Comparison of ENCODE assay signal across 1 cellular context in the genomic region with DNA sequence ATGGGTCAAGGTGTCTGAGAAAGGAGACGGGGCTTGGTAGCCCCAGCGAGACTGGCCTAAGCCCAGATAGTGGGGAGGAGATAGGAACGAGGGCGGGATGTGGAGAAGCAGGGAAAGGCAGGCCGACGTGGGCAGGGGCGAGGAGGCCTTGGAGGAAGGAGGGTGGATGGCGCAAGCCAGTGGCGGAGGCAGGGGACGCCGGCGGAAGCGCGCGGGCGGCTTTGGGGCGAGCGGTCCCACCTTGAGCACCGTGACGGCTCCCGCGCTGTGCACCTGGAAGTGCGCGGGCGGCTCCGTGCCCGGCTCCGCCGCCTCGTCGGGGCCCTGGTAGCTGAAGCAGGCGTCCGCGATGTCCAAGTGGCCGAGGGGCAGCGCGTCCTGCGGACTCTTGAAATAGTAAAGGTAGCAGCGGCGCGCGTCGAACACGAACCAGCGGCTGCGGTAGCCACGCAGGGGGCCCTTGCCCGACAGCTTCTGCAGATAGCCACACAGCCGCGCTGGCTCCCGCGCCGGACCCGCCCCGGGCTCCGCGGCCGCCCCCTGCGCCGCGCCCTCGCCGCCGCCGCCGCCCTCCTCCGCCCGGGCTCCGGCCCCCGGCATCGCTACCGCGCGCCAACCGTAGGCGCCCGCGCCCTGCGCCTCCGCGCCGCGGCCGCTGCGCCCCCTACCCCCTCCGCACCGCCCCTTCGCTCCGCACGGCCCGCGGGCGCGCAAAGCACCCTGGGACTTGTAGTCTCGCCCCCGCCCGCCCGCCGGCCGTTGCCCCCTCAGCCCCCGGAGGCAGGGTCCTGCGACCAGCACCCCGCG.
TF ChIP-seq lines count a peak whose summit lies in the region.

A gene (minus strand): TSS at position 659 of the 807 bp plus-strand sequence. CDS start 59 bp downstream, at position 600.

TF ChIP-seq in K562, 482 proteins besides CTCF, POLR2A, EP300 and RAD21 (continued from another document and continues in another):
- TF ChIP-seq, protein P1, sequence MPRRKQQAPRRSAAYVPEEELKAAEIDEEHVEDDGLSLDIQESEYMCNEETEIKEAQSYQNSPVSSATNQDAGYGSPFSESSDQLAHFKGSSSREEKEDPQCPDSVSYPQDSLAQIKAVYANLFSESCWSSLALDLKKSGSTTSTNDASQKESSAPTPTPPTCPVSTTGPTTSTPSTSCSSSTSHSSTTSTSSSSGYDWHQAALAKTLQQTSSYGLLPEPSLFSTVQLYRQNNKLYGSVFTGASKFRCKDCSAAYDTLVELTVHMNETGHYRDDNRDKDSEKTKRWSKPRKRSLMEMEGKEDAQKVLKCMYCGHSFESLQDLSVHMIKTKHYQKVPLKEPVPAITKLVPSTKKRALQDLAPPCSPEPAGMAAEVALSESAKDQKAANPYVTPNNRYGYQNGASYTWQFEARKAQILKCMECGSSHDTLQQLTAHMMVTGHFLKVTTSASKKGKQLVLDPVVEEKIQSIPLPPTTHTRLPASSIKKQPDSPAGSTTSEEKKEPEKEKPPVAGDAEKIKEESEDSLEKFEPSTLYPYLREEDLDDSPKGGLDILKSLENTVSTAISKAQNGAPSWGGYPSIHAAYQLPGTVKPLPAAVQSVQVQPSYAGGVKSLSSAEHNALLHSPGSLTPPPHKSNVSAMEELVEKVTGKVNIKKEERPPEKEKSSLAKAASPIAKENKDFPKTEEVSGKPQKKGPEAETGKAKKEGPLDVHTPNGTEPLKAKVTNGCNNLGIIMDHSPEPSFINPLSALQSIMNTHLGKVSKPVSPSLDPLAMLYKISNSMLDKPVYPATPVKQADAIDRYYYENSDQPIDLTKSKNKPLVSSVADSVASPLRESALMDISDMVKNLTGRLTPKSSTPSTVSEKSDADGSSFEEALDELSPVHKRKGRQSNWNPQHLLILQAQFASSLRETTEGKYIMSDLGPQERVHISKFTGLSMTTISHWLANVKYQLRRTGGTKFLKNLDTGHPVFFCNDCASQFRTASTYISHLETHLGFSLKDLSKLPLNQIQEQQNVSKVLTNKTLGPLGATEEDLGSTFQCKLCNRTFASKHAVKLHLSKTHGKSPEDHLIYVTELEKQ (CRISPR knock-in tag; IDR thresholded peaks at IDR 0.05): no peak
- TF ChIP-seq MTA1 (IDR thresholded peaks at IDR 0.05; ENCODE audit: borderline replicate concordance) (0 out of 2 replicates have a peak, but pooled peaks have one; percentile 20), FOXJ2 (tag; IDR thresholded peaks at IDR 0.05) (no peak), SIX5 (IDR thresholded peaks at IDR 0.05; ENCODE audit: borderline replicate concordance in 1 of 2, insufficient read depth in 1 of 2, low read depth in 1 of 2, low read length in 2 of 2) (peak in 1 of 2 experiments; percentile 48; a peak in 1 of 4 replicates), CHCHD3 (CRISPR knock-in tag; IDR thresholded peaks at IDR 0.05) (no peak), PHF21A (IDR thresholded peaks at IDR 0.05; ENCODE audit: borderline replicate concordance, low read depth) (no peak), DNMT1 (IDR thresholded peaks at IDR 0.05) (no peak), NFYB (IDR thresholded peaks at IDR 0.05; ENCODE audit: extremely low read depth, insufficient read length) (no peak), MED1 (CRISPR knock-in tag; IDR thresholded peaks at IDR 0.05; ENCODE audit: borderline replicate concordance) (no peak), NR1H2 (CRISPR knock-in tag; IDR thresholded peaks at IDR 0.05) (no peak), FOXP1 (CRISPR knock-in tag; IDR thresholded peaks at IDR 0.05) (no peak), TEAD1 (CRISPR knock-in tag; IDR thresholded peaks at IDR 0.05) (peak in 1 of 2 experiments; percentile 55; a peak in 1 of 4 replicates), CHD1 (IDR thresholded peaks at IDR 0.05; ENCODE audit: low read length) (no peak), HDAC1 (IDR thresholded peaks at IDR 0.05) (peak in 1 of 2 experiments; percentile 51; a peak in 1 of 4 replicates), CBX2 (IDR thresholded peaks at IDR 0.05; ENCODE audit: insufficient read depth, low read length, poor library complexity, severe bottlenecking) (no peak)
- TF ChIP-seq, protein P2, sequence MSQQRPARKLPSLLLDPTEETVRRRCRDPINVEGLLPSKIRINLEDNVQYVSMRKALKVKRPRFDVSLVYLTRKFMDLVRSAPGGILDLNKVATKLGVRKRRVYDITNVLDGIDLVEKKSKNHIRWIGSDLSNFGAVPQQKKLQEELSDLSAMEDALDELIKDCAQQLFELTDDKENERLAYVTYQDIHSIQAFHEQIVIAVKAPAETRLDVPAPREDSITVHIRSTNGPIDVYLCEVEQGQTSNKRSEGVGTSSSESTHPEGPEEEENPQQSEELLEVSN (IDR thresholded peaks at IDR 0.05; ENCODE audit: borderline replicate concordance in 1 of 2, extremely low read depth in 1 of 2, insufficient read depth in 1 of 2, insufficient read length in 1 of 2, low read depth in 1 of 2, low read length in 1 of 2, poor library complexity in 1 of 2, severe bottlenecking in 1 of 2): peak; percentile 50 to 70
- TF ChIP-seq, protein P3, sequence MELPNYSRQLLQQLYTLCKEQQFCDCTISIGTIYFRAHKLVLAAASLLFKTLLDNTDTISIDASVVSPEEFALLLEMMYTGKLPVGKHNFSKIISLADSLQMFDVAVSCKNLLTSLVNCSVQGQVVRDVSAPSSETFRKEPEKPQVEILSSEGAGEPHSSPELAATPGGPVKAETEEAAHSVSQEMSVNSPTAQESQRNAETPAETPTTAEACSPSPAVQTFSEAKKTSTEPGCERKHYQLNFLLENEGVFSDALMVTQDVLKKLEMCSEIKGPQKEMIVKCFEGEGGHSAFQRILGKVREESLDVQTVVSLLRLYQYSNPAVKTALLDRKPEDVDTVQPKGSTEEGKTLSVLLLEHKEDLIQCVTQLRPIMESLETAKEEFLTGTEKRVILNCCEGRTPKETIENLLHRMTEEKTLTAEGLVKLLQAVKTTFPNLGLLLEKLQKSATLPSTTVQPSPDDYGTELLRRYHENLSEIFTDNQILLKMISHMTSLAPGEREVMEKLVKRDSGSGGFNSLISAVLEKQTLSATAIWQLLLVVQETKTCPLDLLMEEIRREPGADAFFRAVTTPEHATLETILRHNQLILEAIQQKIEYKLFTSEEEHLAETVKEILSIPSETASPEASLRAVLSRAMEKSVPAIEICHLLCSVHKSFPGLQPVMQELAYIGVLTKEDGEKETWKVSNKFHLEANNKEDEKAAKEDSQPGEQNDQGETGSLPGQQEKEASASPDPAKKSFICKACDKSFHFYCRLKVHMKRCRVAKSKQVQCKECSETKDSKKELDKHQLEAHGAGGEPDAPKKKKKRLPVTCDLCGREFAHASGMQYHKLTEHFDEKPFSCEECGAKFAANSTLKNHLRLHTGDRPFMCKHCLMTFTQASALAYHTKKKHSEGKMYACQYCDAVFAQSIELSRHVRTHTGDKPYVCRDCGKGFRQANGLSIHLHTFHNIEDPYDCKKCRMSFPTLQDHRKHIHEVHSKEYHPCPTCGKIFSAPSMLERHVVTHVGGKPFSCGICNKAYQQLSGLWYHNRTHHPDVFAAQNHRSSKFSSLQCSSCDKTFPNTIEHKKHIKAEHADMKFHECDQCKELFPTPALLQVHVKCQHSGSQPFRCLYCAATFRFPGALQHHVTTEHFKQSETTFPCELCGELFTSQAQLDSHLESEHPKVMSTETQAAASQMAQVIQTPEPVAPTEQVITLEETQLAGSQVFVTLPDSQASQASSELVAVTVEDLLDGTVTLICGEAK (IDR thresholded peaks at IDR 0.05): peak; percentile 46
- TF ChIP-seq, protein P3 (CRISPR knock-in tag; IDR thresholded peaks at IDR 0.05): no peak
- TF ChIP-seq, protein P4, sequence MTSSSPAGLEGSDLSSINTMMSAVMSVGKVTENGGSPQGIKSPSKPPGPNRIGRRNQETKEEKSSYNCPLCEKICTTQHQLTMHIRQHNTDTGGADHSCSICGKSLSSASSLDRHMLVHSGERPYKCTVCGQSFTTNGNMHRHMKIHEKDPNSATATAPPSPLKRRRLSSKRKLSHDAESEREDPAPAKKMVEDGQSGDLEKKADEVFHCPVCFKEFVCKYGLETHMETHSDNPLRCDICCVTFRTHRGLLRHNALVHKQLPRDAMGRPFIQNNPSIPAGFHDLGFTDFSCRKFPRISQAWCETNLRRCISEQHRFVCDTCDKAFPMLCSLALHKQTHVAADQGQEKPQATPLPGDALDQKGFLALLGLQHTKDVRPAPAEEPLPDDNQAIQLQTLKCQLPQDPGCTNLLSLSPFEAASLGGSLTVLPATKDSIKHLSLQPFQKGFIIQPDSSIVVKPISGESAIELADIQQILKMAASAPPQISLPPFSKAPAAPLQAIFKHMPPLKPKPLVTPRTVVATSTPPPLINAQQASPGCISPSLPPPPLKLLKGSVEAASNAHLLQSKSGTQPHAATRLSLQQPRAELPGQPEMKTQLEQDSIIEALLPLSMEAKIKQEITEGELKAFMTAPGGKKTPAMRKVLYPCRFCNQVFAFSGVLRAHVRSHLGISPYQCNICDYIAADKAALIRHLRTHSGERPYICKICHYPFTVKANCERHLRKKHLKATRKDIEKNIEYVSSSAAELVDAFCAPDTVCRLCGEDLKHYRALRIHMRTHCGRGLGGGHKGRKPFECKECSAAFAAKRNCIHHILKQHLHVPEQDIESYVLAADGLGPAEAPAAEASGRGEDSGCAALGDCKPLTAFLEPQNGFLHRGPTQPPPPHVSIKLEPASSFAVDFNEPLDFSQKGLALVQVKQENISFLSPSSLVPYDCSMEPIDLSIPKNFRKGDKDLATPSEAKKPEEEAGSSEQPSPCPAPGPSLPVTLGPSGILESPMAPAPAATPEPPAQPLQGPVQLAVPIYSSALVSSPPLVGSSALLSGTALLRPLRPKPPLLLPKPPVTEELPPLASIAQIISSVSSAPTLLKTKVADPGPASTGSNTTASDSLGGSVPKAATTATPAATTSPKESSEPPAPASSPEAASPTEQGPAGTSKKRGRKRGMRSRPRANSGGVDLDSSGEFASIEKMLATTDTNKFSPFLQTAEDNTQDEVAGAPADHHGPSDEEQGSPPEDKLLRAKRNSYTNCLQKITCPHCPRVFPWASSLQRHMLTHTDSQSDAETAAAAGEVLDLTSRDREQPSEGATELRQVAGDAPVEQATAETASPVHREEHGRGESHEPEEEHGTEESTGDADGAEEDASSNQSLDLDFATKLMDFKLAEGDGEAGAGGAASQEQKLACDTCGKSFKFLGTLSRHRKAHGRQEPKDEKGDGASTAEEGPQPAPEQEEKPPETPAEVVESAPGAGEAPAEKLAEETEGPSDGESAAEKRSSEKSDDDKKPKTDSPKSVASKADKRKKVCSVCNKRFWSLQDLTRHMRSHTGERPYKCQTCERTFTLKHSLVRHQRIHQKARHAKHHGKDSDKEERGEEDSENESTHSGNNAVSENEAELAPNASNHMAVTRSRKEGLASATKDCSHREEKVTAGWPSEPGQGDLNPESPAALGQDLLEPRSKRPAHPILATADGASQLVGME (CRISPR knock-in tag; IDR thresholded peaks at IDR 0.05): no peak
- TF ChIP-seq, protein P5, sequence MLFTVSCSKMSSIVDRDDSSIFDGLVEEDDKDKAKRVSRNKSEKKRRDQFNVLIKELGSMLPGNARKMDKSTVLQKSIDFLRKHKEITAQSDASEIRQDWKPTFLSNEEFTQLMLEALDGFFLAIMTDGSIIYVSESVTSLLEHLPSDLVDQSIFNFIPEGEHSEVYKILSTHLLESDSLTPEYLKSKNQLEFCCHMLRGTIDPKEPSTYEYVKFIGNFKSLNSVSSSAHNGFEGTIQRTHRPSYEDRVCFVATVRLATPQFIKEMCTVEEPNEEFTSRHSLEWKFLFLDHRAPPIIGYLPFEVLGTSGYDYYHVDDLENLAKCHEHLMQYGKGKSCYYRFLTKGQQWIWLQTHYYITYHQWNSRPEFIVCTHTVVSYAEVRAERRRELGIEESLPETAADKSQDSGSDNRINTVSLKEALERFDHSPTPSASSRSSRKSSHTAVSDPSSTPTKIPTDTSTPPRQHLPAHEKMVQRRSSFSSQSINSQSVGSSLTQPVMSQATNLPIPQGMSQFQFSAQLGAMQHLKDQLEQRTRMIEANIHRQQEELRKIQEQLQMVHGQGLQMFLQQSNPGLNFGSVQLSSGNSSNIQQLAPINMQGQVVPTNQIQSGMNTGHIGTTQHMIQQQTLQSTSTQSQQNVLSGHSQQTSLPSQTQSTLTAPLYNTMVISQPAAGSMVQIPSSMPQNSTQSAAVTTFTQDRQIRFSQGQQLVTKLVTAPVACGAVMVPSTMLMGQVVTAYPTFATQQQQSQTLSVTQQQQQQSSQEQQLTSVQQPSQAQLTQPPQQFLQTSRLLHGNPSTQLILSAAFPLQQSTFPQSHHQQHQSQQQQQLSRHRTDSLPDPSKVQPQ (CRISPR knock-in tag; IDR thresholded peaks at IDR 0.05; ENCODE audit: borderline replicate concordance): no peak
- TF ChIP-seq, protein P6, sequence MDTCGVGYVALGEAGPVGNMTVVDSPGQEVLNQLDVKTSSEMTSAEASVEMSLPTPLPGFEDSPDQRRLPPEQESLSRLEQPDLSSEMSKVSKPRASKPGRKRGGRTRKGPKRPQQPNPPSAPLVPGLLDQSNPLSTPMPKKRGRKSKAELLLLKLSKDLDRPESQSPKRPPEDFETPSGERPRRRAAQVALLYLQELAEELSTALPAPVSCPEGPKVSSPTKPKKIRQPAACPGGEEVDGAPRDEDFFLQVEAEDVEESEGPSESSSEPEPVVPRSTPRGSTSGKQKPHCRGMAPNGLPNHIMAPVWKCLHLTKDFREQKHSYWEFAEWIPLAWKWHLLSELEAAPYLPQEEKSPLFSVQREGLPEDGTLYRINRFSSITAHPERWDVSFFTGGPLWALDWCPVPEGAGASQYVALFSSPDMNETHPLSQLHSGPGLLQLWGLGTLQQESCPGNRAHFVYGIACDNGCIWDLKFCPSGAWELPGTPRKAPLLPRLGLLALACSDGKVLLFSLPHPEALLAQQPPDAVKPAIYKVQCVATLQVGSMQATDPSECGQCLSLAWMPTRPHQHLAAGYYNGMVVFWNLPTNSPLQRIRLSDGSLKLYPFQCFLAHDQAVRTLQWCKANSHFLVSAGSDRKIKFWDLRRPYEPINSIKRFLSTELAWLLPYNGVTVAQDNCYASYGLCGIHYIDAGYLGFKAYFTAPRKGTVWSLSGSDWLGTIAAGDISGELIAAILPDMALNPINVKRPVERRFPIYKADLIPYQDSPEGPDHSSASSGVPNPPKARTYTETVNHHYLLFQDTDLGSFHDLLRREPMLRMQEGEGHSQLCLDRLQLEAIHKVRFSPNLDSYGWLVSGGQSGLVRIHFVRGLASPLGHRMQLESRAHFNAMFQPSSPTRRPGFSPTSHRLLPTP (IDR thresholded peaks at IDR 0.05; ENCODE audit: borderline replicate concordance, extremely low read depth, insufficient read length): no peak
